8 cellular contexts compared by ENCODE assay signal in the genomic region with DNA sequence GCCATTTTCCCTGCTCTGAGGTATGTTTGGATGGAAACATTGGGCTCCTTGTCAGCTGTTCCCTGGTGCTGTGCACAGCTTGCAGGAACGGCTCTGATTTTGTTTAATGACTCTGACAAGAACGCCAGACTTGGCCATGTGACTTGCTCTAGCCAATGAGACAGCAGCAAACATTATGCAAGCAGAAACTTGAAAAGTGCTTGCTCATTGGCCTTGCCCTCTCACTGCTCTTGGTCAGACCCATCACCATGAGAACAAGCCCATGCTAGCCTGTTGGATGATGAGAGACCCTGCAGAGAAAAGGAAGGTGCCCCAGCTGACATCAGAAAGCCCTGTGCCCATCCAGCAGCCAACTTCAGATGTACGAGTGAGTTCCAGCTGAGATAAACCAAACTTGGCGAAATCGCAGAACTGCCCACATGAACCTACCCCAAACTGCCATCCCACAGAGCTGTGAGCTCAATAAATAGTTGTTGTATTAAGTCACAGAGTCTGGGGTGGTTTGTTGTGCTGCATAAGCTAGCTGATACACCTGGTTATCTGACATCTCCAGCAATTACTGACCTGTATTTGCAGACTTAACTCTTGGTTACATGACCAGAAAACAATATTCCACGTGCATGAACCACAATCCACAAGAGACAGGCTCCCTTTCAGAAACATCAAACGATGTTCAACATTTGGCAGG.
A peak's percentile ranks its signal among the peaks of the same experiment; 100 is the strongest.
DNase-seq lines count a peak whose midpoint lies in the region; ATAC-seq and TF ChIP-seq lines count a peak whose summit lies in the region.
"Had no signal": no experiment of that assay in that cellular context is flagged by ENCODE, and none has a peak within 500 bp of the region (broad histone marks: within the 10 kb centered on the region; RNA-seq: fewer than 3 reads in every experiment).

No MANE protein-coding gene starts in this region.

- H3K4me3 ChIP-seq in GM12865 (ENCODE audit: low read depth, low read length), result peak overlapping the region; percentile 20; the same call in 1 of the 2 replicates
- H3K4me3 ChIP-seq in Jurkat, Clone E6-1 (ENCODE audit: low read length), result 0 out of 2 replicates have a peak overlapping the region, but pooled peaks have one; percentile 4

- ATAC-seq in activated T-helper 17 cell treated with anti-CD3 and anti-CD28 coated beads, Interleukin-2, amount 50 U/mL, for 72 hours (replicated peaks), result peak; percentile 69
- ATAC-seq in GM18861 (IDR thresholded peaks at IDR 0.05; ENCODE audit: unreplicated experiment), result no peak
- ATAC-seq in HG02571 (IDR thresholded peaks at IDR 0.05; ENCODE audit: unreplicated experiment), result no peak

- H3K36me3 Mint-ChIP-seq in activated T-helper 17 cell treated with anti-CD3 and anti-CD28 coated beads, Interleukin-2, amount 50 U/mL, for 72 hours (ENCODE audit: low read depth), result no peaks in the 10 kb centered on the region
- no peaks in the 10 kb centered on the region for H3K36me3 Mint-ChIP-seq in neural crest cell (ENCODE audit: low read depth)
- H3K36me3 Mint-ChIP-seq in activated T-helper 2 cell treated with anti-CD3 and anti-CD28 coated beads, Interferon-gamma antibody, Interleukin-2, Interleukin-4, amounts not matched to agents 10 μg/mL and 5 μg/mL and 100 μg/mL, durations not matched to agents 14 hours and 24 hours and 36 hours (ENCODE audit: low read depth), result no peaks in the 10 kb centered on the region

- no peaks in the 10 kb centered on the region for H3K9me3 Mint-ChIP-seq in activated T-helper 17 cell treated with anti-CD3 and anti-CD28 coated beads, Interleukin-2, amount 50 U/mL, for 72 hours
- H3K9me3 Mint-ChIP-seq in neural crest cell, result no peaks in the 10 kb centered on the region
- H3K9me3 Mint-ChIP-seq in activated T-helper 2 cell treated with anti-CD3 and anti-CD28 coated beads, Interferon-gamma antibody, Interleukin-2, Interleukin-4, amounts not matched to agents 10 μg/mL and 5 μg/mL and 100 μg/mL, durations not matched to agents 14 hours and 24 hours and 36 hours, result no peaks in the 10 kb centered on the region

- intact Hi-C loops in activated T-helper 2 cell treated with anti-CD3 and anti-CD28 coated beads, Interferon-gamma antibody, Interleukin-2, Interleukin-4, amounts not matched to agents 10 μg/mL and 5 μg/mL and 100 μg/mL, durations not matched to agents 14 hours and 24 hours and 36 hours (cut with micrococcal nuclease), result loop anchor here (5.0 kb wide), 2 partner anchors 553 to 643 kb away; no protein-coding TSS in a partner anchor

- peak; percentile 81 for DNase-seq in GM12865 (ENCODE audit: low read depth)
- DNase-seq in Jurkat, Clone E6-1 (ENCODE audit: low read depth, low spot score), result peak; percentile 57
- DNase-seq in neural crest cell (ENCODE audit: low read depth, low spot score), result peak; percentile 28
- no peak for DNase-seq in activated T-helper 2 cell treated with anti-CD3 and anti-CD28 coated beads, Interferon-gamma antibody, Interleukin-2, Interleukin-4, amounts not matched to agents 10 μg/mL and 5 μg/mL and 100 μg/mL, durations not matched to agents 14 hours and 24 hours and 36 hours (ENCODE audit: low spot score)
- DNase-seq: NCI-H1694 treated with DMSO at 0.1 percent for 48 hours had no signal

- no peak overlapping the region for H3K4me3 Mint-ChIP-seq in activated T-helper 17 cell treated with anti-CD3 and anti-CD28 coated beads, Interleukin-2, amount 50 U/mL, for 72 hours
- no peak overlapping the region for H3K4me3 Mint-ChIP-seq in neural crest cell
- H3K4me3 Mint-ChIP-seq in activated T-helper 2 cell treated with anti-CD3 and anti-CD28 coated beads, Interferon-gamma antibody, Interleukin-2, Interleukin-4, amounts not matched to agents 10 μg/mL and 5 μg/mL and 100 μg/mL, durations not matched to agents 14 hours and 24 hours and 36 hours (ENCODE audit: low read depth), result no peak overlapping the region

- no peaks in the 10 kb centered on the region for H3K4me1 Mint-ChIP-seq in activated T-helper 17 cell treated with anti-CD3 and anti-CD28 coated beads, Interleukin-2, amount 50 U/mL, for 72 hours
- H3K4me1 Mint-ChIP-seq in neural crest cell, result peaks cover 10% of the 10 kb centered on the region
- H3K4me1 Mint-ChIP-seq in activated T-helper 2 cell treated with anti-CD3 and anti-CD28 coated beads, Interferon-gamma antibody, Interleukin-2, Interleukin-4, amounts not matched to agents 10 μg/mL and 5 μg/mL and 100 μg/mL, durations not matched to agents 14 hours and 24 hours and 36 hours (ENCODE audit: low read depth), result peaks cover 4% of the 10 kb centered on the region

- H3K27me3 Mint-ChIP-seq in activated T-helper 17 cell treated with anti-CD3 and anti-CD28 coated beads, Interleukin-2, amount 50 U/mL, for 72 hours, result peaks cover 11% of the 10 kb centered on the region
- peaks cover 2% of the 10 kb centered on the region for H3K27me3 Mint-ChIP-seq in neural crest cell (ENCODE audit: low read depth)
- H3K27me3 Mint-ChIP-seq in activated T-helper 2 cell treated with anti-CD3 and anti-CD28 coated beads, Interferon-gamma antibody, Interleukin-2, Interleukin-4, amounts not matched to agents 10 μg/mL and 5 μg/mL and 100 μg/mL, durations not matched to agents 14 hours and 24 hours and 36 hours (ENCODE audit: low read depth), result peaks cover 16% of the 10 kb centered on the region

- H3K27ac Mint-ChIP-seq in activated T-helper 17 cell treated with anti-CD3 and anti-CD28 coated beads, Interleukin-2, amount 50 U/mL, for 72 hours, result no peak overlapping the region
- peak overlapping the region; percentile 43 for H3K27ac Mint-ChIP-seq in neural crest cell (ENCODE audit: unreplicated experiment)
- H3K27ac Mint-ChIP-seq in activated T-helper 2 cell treated with anti-CD3 and anti-CD28 coated beads, Interferon-gamma antibody, Interleukin-2, Interleukin-4, amounts not matched to agents 10 μg/mL and 5 μg/mL and 100 μg/mL, durations not matched to agents 14 hours and 24 hours and 36 hours, result no peak overlapping the region

- no peak for TF ChIP-seq CTCF in GM12865 (IDR thresholded peaks at IDR 0.05; ENCODE audit: insufficient read depth, low read depth, low read length, missing control alignments)
- TF ChIP-seq CTCF in neural crest cell (conservative IDR thresholded peaks at IDR 0.05), result no peak
